Comparison of ENCODE assay signal across 9 cellular contexts in the genomic region with DNA sequence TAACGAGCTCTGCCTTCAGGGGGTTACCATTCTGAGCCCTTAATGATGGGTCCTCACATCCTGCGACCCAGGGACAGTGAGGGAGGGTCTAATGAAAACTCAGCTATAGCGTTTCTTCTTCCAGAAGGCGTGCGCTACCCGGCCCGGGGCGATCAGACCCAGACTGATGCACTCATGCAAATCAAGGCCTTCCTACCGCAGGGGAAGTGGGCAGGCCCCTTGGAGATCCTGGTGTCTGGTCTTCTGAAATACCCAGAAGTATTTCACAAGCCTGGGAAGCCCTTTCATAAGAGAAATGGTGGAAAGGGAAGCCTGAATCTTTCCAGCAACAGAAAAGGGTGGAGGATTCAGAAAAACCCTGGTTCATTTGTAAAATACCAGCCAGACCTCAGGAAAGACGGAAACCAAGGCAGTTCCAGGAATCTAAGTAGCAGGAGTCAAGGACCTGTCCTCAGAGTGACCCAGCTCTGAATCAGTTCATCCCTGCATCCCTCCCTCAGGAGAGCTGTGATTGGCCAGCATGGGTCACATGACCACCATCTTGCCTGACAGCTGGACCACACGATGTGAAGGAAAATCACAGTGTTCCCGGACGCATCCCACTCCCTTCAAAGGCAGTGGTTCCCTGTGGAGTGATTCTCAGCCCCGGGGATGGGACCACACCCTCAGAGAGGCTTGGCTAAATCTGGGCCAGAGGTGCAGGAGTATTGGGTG. TPM values are rescaled to one million over a fixed set of nuclear protein-coding genes. Genes with fewer than 3 reads are reported as not detected.
DNase-seq lines count a peak whose midpoint lies in the region; ATAC-seq and TF ChIP-seq lines count a peak whose summit lies in the region.
"Had no signal": no experiment of that assay in that cellular context is flagged by ENCODE, and none has a peak within 500 bp of the region (broad histone marks: within the 10 kb centered on the region; RNA-seq: fewer than 3 reads in every experiment).

No MANE protein-coding gene starts in this region.

- no peak overlapping the region for H3K27ac Mint-ChIP-seq in activated CD4-positive, alpha-beta T cell treated with anti-CD3 and anti-CD28 coated beads, Interleukin-2, amount 10 ng/mL, durations not matched to agents 7 days and 5 days
- H3K27ac Mint-ChIP-seq: activated CD8-positive, alpha-beta memory T cell treated with anti-CD3 and anti-CD28 coated beads, Interleukin-2, amount 10 ng/mL, durations not matched to agents 7 days and 5 days; activated naive CD8-positive, alpha-beta T cell had no signal

- H3K27me3 Mint-ChIP-seq in activated CD4-positive, alpha-beta T cell treated with anti-CD3 and anti-CD28 coated beads, Interleukin-2, amount 10 ng/mL, durations not matched to agents 7 days and 5 days, result peaks cover 15% of the 10 kb centered on the region
- H3K27me3 Mint-ChIP-seq: activated CD8-positive, alpha-beta memory T cell treated with anti-CD3 and anti-CD28 coated beads, Interleukin-2, amount 10 ng/mL, durations not matched to agents 7 days and 5 days had no signal

- no peaks in the 10 kb centered on the region for H3K36me3 Mint-ChIP-seq in activated CD4-positive, alpha-beta T cell treated with anti-CD3 and anti-CD28 coated beads, Interleukin-2, amount 10 ng/mL, durations not matched to agents 7 days and 5 days (ENCODE audit: low read depth)
- H3K36me3 Mint-ChIP-seq: activated CD8-positive, alpha-beta memory T cell treated with anti-CD3 and anti-CD28 coated beads, Interleukin-2, amount 10 ng/mL, durations not matched to agents 7 days and 5 days; activated naive CD8-positive, alpha-beta T cell had no signal

- DNase-seq in ELR (ENCODE audit: low read depth) (peak; percentile 37), M059J (ENCODE audit: low read depth) (peak; percentile 33), ecto neural progenitor cell (ENCODE audit: low spot score) (peak; percentile 56), omental fat pad (ENCODE audit: low spot score) (peak; percentile 47), NOMO-1 treated with DMSO at 0.1 percent for 48 hours (lab: John Stamatoyannopoulos, UW; ENCODE audit: unreplicated experiment) (no peak)
- no peak for DNase-seq in activated CD4-positive, alpha-beta T cell treated with anti-CD3 and anti-CD28 coated beads, Interleukin-2, amount 10 ng/mL, durations not matched to agents 7 days and 5 days
- DNase-seq in stimulated activated naive CD4-positive, alpha-beta T cell treated with Interleukin-2 at 50 U/mL for 16 hours (lab: John Stamatoyannopoulos, UW), result no peak
- DNase-seq: activated CD8-positive, alpha-beta memory T cell treated with anti-CD3 and anti-CD28 coated beads, Interleukin-2, amount 10 ng/mL, durations not matched to agents 7 days and 5 days had no signal

- peaks cover 13% of the 10 kb centered on the region for H3K4me1 Mint-ChIP-seq in activated CD4-positive, alpha-beta T cell treated with anti-CD3 and anti-CD28 coated beads, Interleukin-2, amount 10 ng/mL, durations not matched to agents 7 days and 5 days

- CTCF ChIA-PET in activated CD4-positive, alpha-beta T cell treated with anti-CD3 and anti-CD28 coated beads, Interleukin-2, amount 10 ng/mL, durations not matched to agents 7 days and 5 days (lab: Charles Lee), result interaction anchor here (0.6 to 1.1 kb wide), 4 partner anchors 12 to 314 kb away, joined by 3 read pairs; a partner anchor contains a TSS

- no peaks in the 10 kb centered on the region for H3K9me3 Mint-ChIP-seq in activated CD4-positive, alpha-beta T cell treated with anti-CD3 and anti-CD28 coated beads, Interleukin-2, amount 10 ng/mL, durations not matched to agents 7 days and 5 days

- no peak for TF ChIP-seq CTCF in omental fat pad (IDR thresholded peaks at IDR 0.05)

- H3K4me3 Mint-ChIP-seq in activated CD4-positive, alpha-beta T cell treated with anti-CD3 and anti-CD28 coated beads, Interleukin-2, amount 10 ng/mL, durations not matched to agents 7 days and 5 days, result no peak overlapping the region
- H3K4me3 Mint-ChIP-seq: activated CD8-positive, alpha-beta memory T cell treated with anti-CD3 and anti-CD28 coated beads, Interleukin-2, amount 10 ng/mL, durations not matched to agents 7 days and 5 days; activated naive CD8-positive, alpha-beta T cell had no signal

- ATAC-seq in omental fat pad (ENCODE audit: low FRiP score), result no peak
- ATAC-seq: activated CD8-positive, alpha-beta memory T cell treated with anti-CD3 and anti-CD28 coated beads, Interleukin-2, amount 10 ng/mL, durations not matched to agents 7 days and 5 days had no signal

- POLR2A ChIA-PET in activated CD4-positive, alpha-beta T cell treated with anti-CD3 and anti-CD28 coated beads, Interleukin-2, amount 10 ng/mL, durations not matched to agents 7 days and 5 days (lab: Charles Lee), result no interaction called here

RNA-seq across cellular contexts. Expression of a gene that starts 12.7 kb away (rescaled TPM):
- total RNA-seq in M059J (2014; rRNA removed; shearing (Covaris generic)), result 4.8 and 5.5 TPM in 2 replicates
- total RNA-seq in omental fat pad, result 1 to 10 TPM in 2 of 4 donors, under 1 TPM in 2; 0.38 to 2.0 (median 0.98) TPM
- 1 to 10 TPM; 2.0 to 2.2 TPM for total RNA-seq in activated CD4-positive, alpha-beta T cell treated with anti-CD3 and anti-CD28 coated beads, Interleukin-2, amount 10 ng/mL, durations not matched to agents 7 days and 5 days

RNA-seq across cellular contexts. Expression of a gene that starts 51.4 kb away (rescaled TPM):
- 452 and 584 TPM in 2 replicates for total RNA-seq in M059J (2014; rRNA removed; shearing (Covaris generic))
- 100 to 1,000 TPM; 147 to 228 (median 170) TPM for total RNA-seq in omental fat pad
- total RNA-seq in activated CD4-positive, alpha-beta T cell treated with anti-CD3 and anti-CD28 coated beads, Interleukin-2, amount 10 ng/mL, durations not matched to agents 7 days and 5 days, result 10 to 100 TPM; 77.4 to 83.3 TPM

Comparison
In these comparisons a context has a peak if more than half of its experiments do, and no peak if none do; other contexts are left out.
1. DNase-seq: peak in ELR (single experiment), M059J (single experiment), ecto neural progenitor cell (single experiment) and omental fat pad (single experiment); none in NOMO-1 treated with DMSO at 0.1 percent for 48 hours (single experiment), activated CD4-positive, alpha-beta T cell treated with anti-CD3 and anti-CD28 coated beads, Interleukin-2, amount 10 ng/mL, durations not matched to agents 7 days and 5 days (single experiment) and stimulated activated naive CD4-positive, alpha-beta T cell treated with Interleukin-2 at 50 U/mL for 16 hours (single experiment).